22 cellular contexts compared by ENCODE assay signal in the genomic region with DNA sequence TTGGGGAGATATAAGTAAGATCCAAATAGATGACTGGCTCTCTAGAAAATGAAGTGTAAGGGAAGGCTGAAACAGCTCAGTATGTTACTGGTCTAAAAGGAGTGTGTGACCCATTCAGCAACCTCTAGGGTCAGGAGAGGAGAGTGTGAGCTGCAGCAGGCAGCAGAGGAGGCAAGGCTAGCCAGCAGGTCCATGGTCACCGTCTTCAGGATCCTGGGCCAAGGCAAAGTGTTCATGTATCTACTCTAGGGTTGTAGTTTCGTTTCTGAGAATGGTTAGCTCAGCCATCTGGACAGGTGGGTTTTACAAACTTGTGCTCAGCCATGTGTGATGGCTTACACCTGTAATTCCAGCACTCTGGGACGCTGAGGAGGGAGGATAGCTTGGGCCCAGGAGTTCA. TPM values are rescaled to one million over a fixed set of nuclear protein-coding genes. Genes with fewer than 3 reads are reported as not detected.
A peak's percentile ranks its signal among the peaks of the same experiment; 100 is the strongest.
DNase-seq lines count a peak whose midpoint lies in the region; ATAC-seq, FAIRE-seq and TF ChIP-seq lines count a peak whose summit lies in the region.
"Had no signal": no experiment of that assay in that cellular context is flagged by ENCODE, and none has a peak within 500 bp of the region (broad histone marks: within the 10 kb centered on the region; RNA-seq: fewer than 3 reads in every experiment).

No MANE protein-coding gene starts in this region.

- ATAC-seq in A549 (peak in 1 of 2 experiments; percentile 48; a peak in 3 of 6 replicates), GM19467 (IDR thresholded peaks at IDR 0.05; ENCODE audit: unreplicated experiment) (peak; percentile 87), IMR-90 (ENCODE audit: low read depth) (0 out of 2 replicates have a peak, but pooled peaks have one; percentile 12), left colon (peak; percentile 10), GM18519 (IDR thresholded peaks at IDR 0.05; ENCODE audit: low FRiP score, unreplicated experiment) (no peak)
- ATAC-seq: sciatic nerve; stimulated activated naive CD8-positive, alpha-beta T cell treated with anti-CD3 and anti-CD28 coated beads, Interleukin-15, Interleukin-2, amounts not matched to agents 100 U/mL and 50 U/mL, for 24 hours had no signal

- no peak overlapping the region for H4K5ac ChIP-seq in IMR-90 (ENCODE audit: low read depth, low read length)

- H3K4me1 Mint-ChIP-seq in glutamatergic neuron (ENCODE audit: low read depth, unreplicated experiment), result peaks cover 12% of the 10 kb centered on the region
- H3K4me1 Mint-ChIP-seq: activated naive CD4-positive, alpha-beta T cell treated with anti-CD3 and anti-CD28 coated beads, Interleukin-2, amount 10 ng/mL, durations not matched to agents 7 days and 5 days; CD8-positive, alpha-beta memory T cell had no signal

- TF ChIP-seq POLR2A in A549 (IDR thresholded peaks at IDR 0.05; ENCODE audit: low read length) (no peak), IMR-90 (IDR thresholded peaks at IDR 0.05; ENCODE audit: low read depth, low read length) (no peak)

- H3K27me3 ChIP-seq in IMR-90 (ENCODE audit: control insufficient read depth, insufficient read depth, low read length) (no peaks in the 10 kb centered on the region), MG63 (no peaks in the 10 kb centered on the region)
- H3K27me3 ChIP-seq: cardiac muscle cell, neural progenitor cell had no signal

- no peak overlapping the region for H2BK5ac ChIP-seq in IMR-90 (ENCODE audit: low read depth, low read length, poor library complexity, severe bottlenecking)

- H3K9me1 ChIP-seq in IMR-90 (ENCODE audit: insufficient read depth, low read length), result peaks cover 24% of the 10 kb centered on the region

- H3K27ac ChIP-seq in A549, result peak overlapping the region; percentile 23 to 62; a peak in 5 of 6 replicates
- no peak overlapping the region for H3K27ac ChIP-seq in IMR-90 (ENCODE audit: insufficient read depth, low read length)
- H3K27ac ChIP-seq: cardiac muscle cell, neural progenitor cell had no signal

- H2BK20ac ChIP-seq in IMR-90 (ENCODE audit: low read depth, low read length), result no peak overlapping the region

- H3K18ac ChIP-seq in IMR-90 (ENCODE audit: low read depth, low read length), result no peak overlapping the region

- H3K4ac ChIP-seq in IMR-90 (ENCODE audit: low read depth, low read length), result no peak overlapping the region

- H3K4me1 ChIP-seq in A549 (peaks cover 74% of the 10 kb centered on the region), IMR-90 (ENCODE audit: control insufficient read depth, insufficient read depth, low read length) (peaks cover 8% of the 10 kb centered on the region)
- H3K4me1 ChIP-seq: neural progenitor cell had no signal

- no peak overlapping the region for H3K4me3 ChIP-seq in A549
- H3K4me3 ChIP-seq in IMR-90 (ENCODE audit: insufficient read depth, low read depth, low read length), result no peak overlapping the region
- no peak overlapping the region for H3K4me3 ChIP-seq in MG63
- H3K4me3 ChIP-seq: cardiac muscle cell, lung, neural progenitor cell had no signal

- no peak overlapping the region for H2AFZ ChIP-seq in IMR-90 (replicated peaks; ENCODE audit: low read length, poor library complexity)
- H2AFZ ChIP-seq: neural progenitor cell had no signal

- DNase-seq in A549 (ENCODE audit: low read depth in 1 of 2, low spot score in 1 of 2) (no peak), IMR-90 (no peak), left colon (no peak), glutamatergic neuron (no peak), MG63 (no peak)
- DNase-seq in effector CD8-positive, alpha-beta T cell (lab: John Stamatoyannopoulos, UW), result no peak
- DNase-seq: 8988T; activated naive CD4-positive, alpha-beta T cell treated with anti-CD3 and anti-CD28 coated beads, Interleukin-2, amount 10 ng/mL, durations not matched to agents 7 days and 5 days; amygdala; CD8-positive, alpha-beta memory T cell; cortex of kidney; NCI-H1092 treated with DMSO at 0.1 percent for 48 hours; NCI-H1930; NCI-H748 treated with DMSO at 0.1 percent for 48 hours; Right ventricle myocardium superior; stimulated activated naive CD8-positive, alpha-beta T cell treated with anti-CD3 and anti-CD28 coated beads, Interleukin-15, Interleukin-2, amounts not matched to agents 100 U/mL and 50 U/mL, for 24 hours had no signal

- no peak overlapping the region for H3K27ac Mint-ChIP-seq in glutamatergic neuron (ENCODE audit: unreplicated experiment)
- H3K27ac Mint-ChIP-seq: activated naive CD4-positive, alpha-beta T cell treated with anti-CD3 and anti-CD28 coated beads, Interleukin-2, amount 10 ng/mL, durations not matched to agents 7 days and 5 days; neural progenitor cell had no signal

- TF ChIP-seq EP300 in A549 (IDR thresholded peaks at IDR 0.05), result no peak

- H4K20me1 ChIP-seq in IMR-90 (ENCODE audit: insufficient read depth, low read length), result peaks cover 98% of the 10 kb centered on the region

- in situ Hi-C loops in IMR-90 (cut with MboI; ENCODE audit: low sequenced_read_pairs), result no loop called here

- H4K91ac ChIP-seq in IMR-90 (ENCODE audit: insufficient read depth, low read depth, low read length), result no peak overlapping the region

- no peaks in the 10 kb centered on the region for H3K36me3 Mint-ChIP-seq in glutamatergic neuron (ENCODE audit: unreplicated experiment)
- H3K36me3 Mint-ChIP-seq: activated naive CD4-positive, alpha-beta T cell treated with anti-CD3 and anti-CD28 coated beads, Interleukin-2, amount 10 ng/mL, durations not matched to agents 7 days and 5 days; CD8-positive, alpha-beta memory T cell had no signal

- no peak overlapping the region for H2BK120ac ChIP-seq in IMR-90 (ENCODE audit: low read depth, low read length)

- H3K9me3 Mint-ChIP-seq in glutamatergic neuron (ENCODE audit: unreplicated experiment), result no peaks in the 10 kb centered on the region
- H3K9me3 Mint-ChIP-seq: activated naive CD4-positive, alpha-beta T cell treated with anti-CD3 and anti-CD28 coated beads, Interleukin-2, amount 10 ng/mL, durations not matched to agents 7 days and 5 days had no signal

- H3K14ac ChIP-seq in IMR-90 (replicated peaks; ENCODE audit: low read depth, low read length), result no peak overlapping the region; the same call in 1 of the 2 replicates

- POLR2A ChIA-PET in A549 (lab: Yijun Ruan, JAX) (no interaction called here), IMR-90 (lab: Charles Lee; ENCODE audit: unreplicated experiment) (no interaction called here)

- H3K4me3 Mint-ChIP-seq in glutamatergic neuron (ENCODE audit: unreplicated experiment), result no peak overlapping the region
- H3K4me3 Mint-ChIP-seq: activated naive CD4-positive, alpha-beta T cell treated with anti-CD3 and anti-CD28 coated beads, Interleukin-2, amount 10 ng/mL, durations not matched to agents 7 days and 5 days; CD8-positive, alpha-beta memory T cell; neural progenitor cell had no signal

- H3K23ac ChIP-seq in IMR-90 (ENCODE audit: low read depth, low read length), result peak overlapping the region; percentile 23; the same call in 1 of the 2 replicates

- no peak overlapping the region for H3K9ac ChIP-seq in IMR-90 (ENCODE audit: low read depth, low read length)
- H3K9ac ChIP-seq: neural progenitor cell had no signal

- CTCF ChIA-PET in A549 (lab: Yijun Ruan, JAX), result interaction anchor here (0.6 to 1.6 kb wide), 10 partner anchors 9 to 267 kb away, joined by 3 to 8 read pairs (median 3); no protein-coding TSS in a partner anchor
- CTCF ChIA-PET in IMR-90 (lab: Yijun Ruan, JAX), result interaction anchor here (0.5 kb wide), 1 partner anchor 123 kb away, joined by 7 read pairs; no protein-coding TSS in a partner anchor

- H3K36me3 ChIP-seq in IMR-90 (ENCODE audit: control insufficient read depth, insufficient read depth, low read length) (peaks cover 9% of the 10 kb centered on the region), MG63 (peaks cover 33% of the 10 kb centered on the region)
- H3K36me3 ChIP-seq: cardiac muscle cell, neural progenitor cell had no signal

- H4K8ac ChIP-seq in IMR-90 (ENCODE audit: low read depth in 2 of 2, low read length in 2 of 2), result no peak overlapping the region

- H3K27me3 Mint-ChIP-seq in glutamatergic neuron (ENCODE audit: unreplicated experiment), result peaks cover 4% of the 10 kb centered on the region
- H3K27me3 Mint-ChIP-seq: activated naive CD4-positive, alpha-beta T cell treated with anti-CD3 and anti-CD28 coated beads, Interleukin-2, amount 10 ng/mL, durations not matched to agents 7 days and 5 days had no signal

- peak overlapping the region; percentile 20; the same call in 1 of the 2 replicates for H2AK5ac ChIP-seq in IMR-90 (ENCODE audit: low read depth, low read length)

- no peak for TF ChIP-seq CTCF in A549 (IDR thresholded peaks at IDR 0.05)
- TF ChIP-seq CTCF in IMR-90 (conservative IDR thresholded peaks at IDR 0.05; ENCODE audit: low read depth, low read length), result no peak
- no peak for TF ChIP-seq CTCF in glutamatergic neuron (IDR thresholded peaks at IDR 0.05; ENCODE audit: partially characterized antibody, unreplicated experiment)

- H2AK9ac ChIP-seq in IMR-90 (replicated peaks; ENCODE audit: low read depth, low read length, poor library complexity), result no peak overlapping the region

- no peak overlapping the region for H3K56ac ChIP-seq in IMR-90 (ENCODE audit: extremely low read depth, insufficient read depth, low read length)

- H3K4me2 ChIP-seq in A549, result peak overlapping the region; percentile 20; the same call in 1 of the 3 replicates
- no peak overlapping the region for H3K4me2 ChIP-seq in IMR-90 (ENCODE audit: low read depth, low read length)
- H3K4me2 ChIP-seq: neural progenitor cell had no signal

- dilution Hi-C loops in IMR-90 (cut with HindIII; ENCODE audit: low sequenced_read_pairs, unreplicated experiment), result no loop called here

- no peaks in the 10 kb centered on the region for H3K9me3 ChIP-seq in A549
- no peaks in the 10 kb centered on the region for H3K9me3 ChIP-seq in IMR-90 (ENCODE audit: control insufficient read depth, insufficient read depth, low read length)
- no peaks in the 10 kb centered on the region for H3K9me3 ChIP-seq in MG63

- no TSS peak for BruUV-seq in IMR-90 (replicated peaks; lab: Mats Ljungman, UMichigan)

- H2BK15ac ChIP-seq in IMR-90 (ENCODE audit: low read depth, low read length), result no peak overlapping the region

- intact Hi-C loops in IMR-90 (cut with micrococcal nuclease), result no loop called here
- intact Hi-C loops in left colon (cut with DNase I, micrococcal nuclease), result no loop called here

- WGBS in A549 (ENCODE audit: missing lambda C conversion rate), result 85% methylated on average over 3 of the region's 3 CpGs
- WGBS in IMR-90 (ENCODE audit: extremely low coverage in 2 of 2, insufficient read length in 1 of 2), 2 experiments, result 93% methylated on average over 2 of the region's 3 CpGs; no CpG with 5 or more reads in 1 of the 2 experiments

- peaks cover 0 to 51% of the 10 kb centered on the region in 2 experiments; a peak in 2 of 4 replicates for H3K79me1 ChIP-seq in IMR-90 (ENCODE audit: low read depth in 1 of 2, low read length in 2 of 2)

- FAIRE-seq in A549 (lab: Jason Lieb, UNC), result no peak

- TF ChIP-seq RAD21 in A549 (conservative IDR thresholded peaks at IDR 0.05 in 1 of 2, IDR thresholded peaks at IDR 0.05 in 1 of 2) (no peak), IMR-90 (IDR thresholded peaks at IDR 0.05; ENCODE audit: low read length) (no peak)

RNA-seq across cellular contexts. Expression of gene MYO10, which starts 13.7 kb away (rescaled TPM):
- 68.0 and 132 TPM in 2 replicates for polyA plus RNA-seq in A549 (2011; rRNA removed)
- polyA plus RNA-seq in A549 (2012; cell fraction: cytosol; rRNA removed), result 28.5 and 36.3 TPM in 2 replicates
- 35.8 and 50.4 TPM in 2 replicates for polyA plus RNA-seq in A549 (2012; cell fraction: nucleus; rRNA removed)
- 68.5 to 71.5 TPM (median 68.9 TPM) in 3 replicates for polyA plus RNA-seq in A549 (2017; fragmentation: RNase III; extraction: RNeasy Plus Mini Kit Qiagen cat#74134 plus additional on column Dnase treatment)
- polyA minus RNA-seq in A549 (2011; rRNA and poly(A)+ RNA removed), result 236 and 309 TPM in 2 replicates
- total RNA-seq in IMR-90 (2012; rRNA removed), result 93.0 and 115 TPM in 2 replicates
- 39.9 and 41.9 TPM in 2 replicates for polyA plus RNA-seq in IMR-90 (2012; rRNA removed)
- 30.6 and 53.6 TPM in 2 replicates for polyA plus RNA-seq in IMR-90 (2012; cell fraction: cytosol; rRNA removed)
- 35.4 and 54.4 TPM in 2 replicates for polyA plus RNA-seq in IMR-90 (2012; cell fraction: nucleus; rRNA removed; ENCODE audit: low replicate concordance)
- 10 to 100 TPM; 57.6 to 71.7 TPM for total RNA-seq in left colon
- total RNA-seq in glutamatergic neuron (ENCODE audit: unreplicated experiment), result 23.1 TPM
- total RNA-seq in MG63 (2014; rRNA removed; shearing (Covaris generic); ENCODE audit: low replicate concordance), result 55.0 and 62.0 TPM in 2 replicates
- polyA plus RNA-seq: CD8-positive, alpha-beta memory T cell had no signal
